ENCODE assay signal across 15 cellular contexts in genomic region chr21:15222711-15223110, GRCh38.
A peak's percentile ranks its signal among the peaks of the same experiment; 100 is the strongest.
DNase-seq lines count a peak whose midpoint lies in the region; ATAC-seq and TF ChIP-seq lines count a peak whose summit lies in the region.
"Had no signal": no experiment of that assay in that cellular context is flagged by ENCODE, and none has a peak within 500 bp of the region (broad histone marks: within the 10 kb centered on the region; RNA-seq: fewer than 3 reads in every experiment).

No MANE protein-coding gene starts in this region.

- intact Hi-C loops in activated CD4-positive, alpha-beta T cell treated with anti-CD3 and anti-CD28 coated beads for 36 hours (cut with DNase I, micrococcal nuclease) = loop anchor here (1.0 to 5.0 kb wide), 3 partner anchors 156 to 214 kb away; partner anchors contain the start of gene NRIP1 (in 1 of the 2)

- no peaks in the 10 kb centered on the region for H3K9me3 Mint-ChIP-seq in activated CD4-positive, alpha-beta T cell treated with anti-CD3 and anti-CD28 coated beads for 36 hours (ENCODE audit: low read depth)
- H3K9me3 Mint-ChIP-seq: activated CD8-positive, alpha-beta T cell treated with anti-CD3 and anti-CD28 coated beads for 36 hours; central memory CD8-positive, alpha-beta T cell had no signal

- H3K4me2 ChIP-seq in OCI-LY3 (ENCODE audit: low read length) (peak overlapping the region; percentile 41), fibroblast of lung (ENCODE audit: extremely low read depth, insufficient read depth, low read length) (no peak overlapping the region), smooth muscle cell (no peak overlapping the region)

- H3K9me3 ChIP-seq in OCI-LY3 (ENCODE audit: insufficient read depth, low read length) (no peaks in the 10 kb centered on the region), fibroblast of lung (ENCODE audit: control insufficient read depth, insufficient read depth, low read depth, low read length) (no peaks in the 10 kb centered on the region), smooth muscle cell (replicated peaks; ENCODE audit: low read depth) (no peaks in the 10 kb centered on the region), suprapubic skin (no peaks in the 10 kb centered on the region)
- H3K9me3 ChIP-seq: upper lobe of left lung had no signal

- H4K20me1 ChIP-seq in OCI-LY3 (ENCODE audit: insufficient read depth, low read length) (no peaks in the 10 kb centered on the region), fibroblast of lung (ENCODE audit: control insufficient read depth, extremely low read depth, insufficient read depth, low read length) (no peaks in the 10 kb centered on the region), smooth muscle cell (ENCODE audit: low read depth) (no peaks in the 10 kb centered on the region)

- peaks cover 4% of the 10 kb centered on the region for H3K27me3 Mint-ChIP-seq in activated CD4-positive, alpha-beta T cell treated with anti-CD3 and anti-CD28 coated beads for 36 hours

- CTCF ChIA-PET in activated CD4-positive, alpha-beta T cell treated with anti-CD3 and anti-CD28 coated beads for 36 hours (lab: Charles Lee) = interaction anchor here (1.0 kb wide), 1 partner anchor 260 kb away, joined by 4 read pairs; no protein-coding TSS in a partner anchor

- TF ChIP-seq EP300 in suprapubic skin (IDR thresholded peaks at IDR 0.05) = no peak

- no peak for TF ChIP-seq CTCF in OCI-LY3 (IDR thresholded peaks at IDR 0.05; ENCODE audit: low read depth, low read length)
- TF ChIP-seq CTCF in fibroblast of lung (conservative IDR thresholded peaks at IDR 0.05 in 1 of 2, IDR thresholded peaks at IDR 0.05 in 1 of 2; ENCODE audit: low read depth in 1 of 2, low read length in 2 of 2) = no peak
- no peak for TF ChIP-seq CTCF in smooth muscle cell (IDR thresholded peaks at IDR 0.05; ENCODE audit: borderline replicate concordance, insufficient read depth, poor library complexity, severe bottlenecking)
- no peak for TF ChIP-seq CTCF in suprapubic skin (IDR thresholded peaks at IDR 0.05)

- H3K4me3 Mint-ChIP-seq in activated CD4-positive, alpha-beta T cell treated with anti-CD3 and anti-CD28 coated beads for 36 hours = no peak overlapping the region
- H3K4me3 Mint-ChIP-seq: activated CD8-positive, alpha-beta T cell treated with anti-CD3 and anti-CD28 coated beads for 36 hours; central memory CD8-positive, alpha-beta T cell had no signal

- H3K9ac ChIP-seq in OCI-LY3 (ENCODE audit: low read length) (no peak overlapping the region), fibroblast of lung (ENCODE audit: insufficient read depth, low read length) (no peak overlapping the region), smooth muscle cell (ENCODE audit: low read depth) (no peak overlapping the region)

- peaks cover 9% of the 10 kb centered on the region for H3F3A ChIP-seq in smooth muscle cell (ENCODE audit: low read depth)

- H3K36me3 Mint-ChIP-seq in activated CD4-positive, alpha-beta T cell treated with anti-CD3 and anti-CD28 coated beads for 36 hours (ENCODE audit: low read depth) = no peaks in the 10 kb centered on the region

- peak; percentile 87 for ATAC-seq in activated CD4-positive, alpha-beta T cell treated with anti-CD3 and anti-CD28 coated beads for 36 hours
- ATAC-seq: activated CD8-positive, alpha-beta T cell treated with anti-CD3 and anti-CD28 coated beads for 36 hours had no signal

- H2AFZ ChIP-seq in OCI-LY3 (ENCODE audit: low read depth, low read length) (no peak overlapping the region), fibroblast of lung (ENCODE audit: low read length) (no peak overlapping the region), smooth muscle cell (ENCODE audit: low read depth) (no peak overlapping the region)

- H3K27me3 ChIP-seq in OCI-LY3 (ENCODE audit: low read depth, low read length) (peaks cover 18% of the 10 kb centered on the region), fibroblast of lung (ENCODE audit: control insufficient read depth, insufficient read depth, low read length) (no peaks in the 10 kb centered on the region), smooth muscle cell (ENCODE audit: low read depth) (no peaks in the 10 kb centered on the region), suprapubic skin (no peaks in the 10 kb centered on the region)
- H3K27me3 ChIP-seq: upper lobe of left lung had no signal

- H3K4me1 ChIP-seq in OCI-LY3 (ENCODE audit: low read length) (peaks cover 43% of the 10 kb centered on the region), fibroblast of lung (ENCODE audit: control insufficient read depth, extremely low read depth, insufficient read depth, low read length) (peaks cover 8% of the 10 kb centered on the region), smooth muscle cell (ENCODE audit: low read depth) (peaks cover 3% of the 10 kb centered on the region), suprapubic skin (peaks cover 27% of the 10 kb centered on the region)

- H3K4me3 ChIP-seq in OCI-LY3 (ENCODE audit: low read length) = no peak overlapping the region
- no peak overlapping the region for H3K4me3 ChIP-seq in fibroblast of lung (replicated peaks in 1 of 4; ENCODE audit: control extremely low read depth in 1 of 4, insufficient read depth in 1 of 4, low read depth in 3 of 4, low read length in 4 of 4)
- no peak overlapping the region for H3K4me3 ChIP-seq in smooth muscle cell
- H3K4me3 ChIP-seq in suprapubic skin = no peak overlapping the region
- H3K4me3 ChIP-seq: upper lobe of left lung had no signal

- H3K4me1 Mint-ChIP-seq in activated CD4-positive, alpha-beta T cell treated with anti-CD3 and anti-CD28 coated beads for 36 hours = peaks cover 14% of the 10 kb centered on the region
- H3K4me1 Mint-ChIP-seq: central memory CD8-positive, alpha-beta T cell had no signal

- DNase-seq in activated CD4-positive, alpha-beta T cell treated with anti-CD3 and anti-CD28 coated beads for 36 hours = peak; percentile 8
- no peak for DNase-seq in activated CD4-positive, alpha-beta T cell treated with anti-CD3 and anti-CD28 coated beads, Interleukin-2, amount 50 U/mL, for 1 hour
- DNase-seq in fibroblast of lung (ENCODE audit: low read depth in 2 of 2) (peak in 1 of 2 donors; percentile 38), smooth muscle cell (lab: John Stamatoyannopoulos, UW; ENCODE audit: unreplicated experiment) (no peak), suprapubic skin (ENCODE audit: low spot score in 2 of 2) (no peak)
- no peak for DNase-seq in stimulated activated CD4-positive, alpha-beta T cell treated with anti-CD3 and anti-CD28 coated beads, Interleukin-12 subunit alpha, Interleukin-12 subunit beta, amount 100 ng/mL, for 4 hours
- no peak for DNase-seq in activated CD8-positive, alpha-beta memory T cell treated with anti-CD3 and anti-CD28 coated beads, Interleukin-2, amount 50 U/mL, for 4 hours
- DNase-seq: ACHN; activated CD8-positive, alpha-beta T cell treated with anti-CD3 and anti-CD28 coated beads for 36 hours; activated naive CD4-positive, alpha-beta T cell; GOT3 had no signal

- H3K36me3 ChIP-seq in OCI-LY3 (replicated peaks; ENCODE audit: low read depth, low read length) (no peaks in the 10 kb centered on the region), fibroblast of lung (ENCODE audit: control insufficient read depth, insufficient read depth, low read length) (no peaks in the 10 kb centered on the region), smooth muscle cell (ENCODE audit: low read depth) (no peaks in the 10 kb centered on the region), suprapubic skin (no peaks in the 10 kb centered on the region)
- H3K36me3 ChIP-seq: upper lobe of left lung had no signal

- H3K27ac ChIP-seq in OCI-LY3 (ENCODE audit: low read length) (peak overlapping the region; percentile 35), fibroblast of lung (ENCODE audit: insufficient read depth, low read length) (peak overlapping the region; percentile 5), smooth muscle cell (ENCODE audit: low read depth) (peak overlapping the region; percentile 56), suprapubic skin (no peak overlapping the region)
- H3K27ac ChIP-seq: HL-60 had no signal

- TF ChIP-seq POLR2A in suprapubic skin (IDR thresholded peaks at IDR 0.05) = no peak

- WGBS in smooth muscle cell (ENCODE audit: low lambda C conversion rate) = 38% methylated on average over 3 of the region's 3 CpGs
- 77% methylated on average over 3 of the region's 3 CpGs for WGBS in suprapubic skin

- H3K79me2 ChIP-seq in OCI-LY3 (ENCODE audit: low read length) (no peaks in the 10 kb centered on the region), fibroblast of lung (ENCODE audit: control insufficient read depth, insufficient read depth, low read length) (no peaks in the 10 kb centered on the region), smooth muscle cell (ENCODE audit: low read depth) (no peaks in the 10 kb centered on the region)

- POLR2A ChIA-PET in activated CD4-positive, alpha-beta T cell treated with anti-CD3 and anti-CD28 coated beads for 36 hours (lab: Charles Lee) = no interaction called here

- H3K27ac Mint-ChIP-seq in activated CD4-positive, alpha-beta T cell treated with anti-CD3 and anti-CD28 coated beads for 36 hours = no peak overlapping the region
- H3K27ac Mint-ChIP-seq: activated CD8-positive, alpha-beta T cell treated with anti-CD3 and anti-CD28 coated beads for 36 hours had no signal
